Comparison of ENCODE assay signal across 23 cellular contexts in the genomic region with DNA sequence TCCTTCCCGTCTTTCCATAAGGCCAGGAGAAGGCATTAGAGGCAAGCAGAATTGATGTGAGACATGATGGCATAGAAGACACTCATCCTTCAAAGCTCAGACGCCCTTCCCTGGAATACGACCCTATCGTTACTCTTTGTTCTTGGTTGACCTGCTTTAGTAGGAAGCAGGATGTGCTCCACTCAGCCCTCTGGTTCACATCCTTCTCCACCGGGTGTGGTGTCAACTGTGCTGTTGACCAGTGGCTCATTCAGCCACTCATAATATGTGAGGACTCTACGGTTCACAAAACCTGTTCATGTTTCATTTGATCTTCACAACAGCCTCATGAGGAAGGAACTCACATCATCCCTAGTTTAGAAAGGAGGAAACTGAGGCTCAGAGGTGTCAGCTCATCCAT. TPM values are rescaled to one million over a fixed set of nuclear protein-coding genes. Genes with fewer than 3 reads are reported as not detected.
"Had no signal": no experiment of that assay in that cellular context is flagged by ENCODE, and none has a peak within 500 bp of the region (broad histone marks: within the 10 kb centered on the region; RNA-seq: fewer than 3 reads in every experiment).

No MANE protein-coding gene starts in this region.

- H3K27ac Mint-ChIP-seq: mesothelial cell of epicardium; naive thymus-derived CD8-positive, alpha-beta T cell; stimulated activated memory B cell treated with anti-CD40 and anti-IgM and Interleukin-4, amounts not matched to agents 10 μg/mL and 1 μg/mL and 100 μg/mL, for 72 hours; stimulated activated naive CD8-positive, alpha-beta T cell treated with anti-CD3 and anti-CD28 coated beads, Interleukin-15, amount 100 ng/mL, for 72 hours; type B pancreatic cell had no signal

- H3K9me3 Mint-ChIP-seq: mesothelial cell of epicardium; naive thymus-derived CD8-positive, alpha-beta T cell; stimulated activated memory B cell treated with anti-CD40 and anti-IgM and Interleukin-4, amounts not matched to agents 10 μg/mL and 1 μg/mL and 100 μg/mL, for 72 hours; stimulated activated naive CD8-positive, alpha-beta T cell treated with anti-CD3 and anti-CD28 coated beads, Interleukin-15, amount 100 ng/mL, for 72 hours had no signal

- H3K27ac ChIP-seq: left ventricle myocardium inferior, ovary, prostate gland, right lobe of liver, tibial nerve, uterus had no signal

- H3K9me3 ChIP-seq: left ventricle myocardium inferior, ovary, prostate gland, right lobe of liver, tibial nerve, uterus had no signal

- H3K4me3 ChIP-seq: left ventricle myocardium inferior, lung, ovary, prostate gland, right lobe of liver, smooth muscle cell, tibial nerve, uterus had no signal

- DNase-seq: hippocampal formation; kidney; left ventricle myocardium inferior; mesendoderm; naive thymus-derived CD8-positive, alpha-beta T cell; ovary; retina; right lobe of liver; stimulated activated CD4-positive, alpha-beta T cell treated with anti-CD3 and anti-CD28 coated beads, Interleukin-1b, Interleukin-23, amount 100 ng/mL, for 48 hours; stimulated activated CD4-positive, alpha-beta T cell treated with anti-CD3 and anti-CD28 coated beads, Interleukin-2, amount 100 ng/mL, for 48 hours; stimulated activated CD4-positive, alpha-beta T cell treated with anti-CD3 and anti-CD28 coated beads, Interleukin-4, amount 100 ng/mL, for 4 hours; stimulated activated CD8-positive, alpha-beta memory T cell treated with anti-CD3 and anti-CD28 coated beads, Interleukin-4, amount 100 ng/mL, for 48 hours; stimulated activated naive CD4-positive, alpha-beta T cell treated with Interleukin-2 at 50 U/mL for 16 hours; stimulated activated naive CD8-positive, alpha-beta T cell treated with anti-CD3 and anti-CD28 coated beads, Interleukin-15, amount 100 ng/mL, for 72 hours; substantia nigra; uterus had no signal

- H3K4me3 Mint-ChIP-seq: mesothelial cell of epicardium; naive thymus-derived CD8-positive, alpha-beta T cell; stimulated activated memory B cell treated with anti-CD40 and anti-IgM and Interleukin-4, amounts not matched to agents 10 μg/mL and 1 μg/mL and 100 μg/mL, for 72 hours; stimulated activated naive CD8-positive, alpha-beta T cell treated with anti-CD3 and anti-CD28 coated beads, Interleukin-15, amount 100 ng/mL, for 72 hours; type B pancreatic cell had no signal

- H3K4me1 ChIP-seq: left ventricle myocardium inferior, prostate gland, right lobe of liver, uterus had no signal

- H3K27me3 ChIP-seq: ovary, right lobe of liver, tibial nerve, uterus had no signal

- ATAC-seq: naive thymus-derived CD8-positive, alpha-beta T cell; right lobe of liver; stimulated activated memory B cell treated with anti-CD40 and anti-IgM and Interleukin-4, amounts not matched to agents 10 μg/mL and 1 μg/mL and 100 μg/mL, for 72 hours; stimulated activated naive CD8-positive, alpha-beta T cell treated with anti-CD3 and anti-CD28 coated beads, Interleukin-15, amount 100 ng/mL, for 72 hours had no signal

- H3K36me3 ChIP-seq: left ventricle myocardium inferior, ovary, prostate gland, right lobe of liver, tibial nerve, uterus had no signal

- H3K36me3 Mint-ChIP-seq: mesothelial cell of epicardium; naive thymus-derived CD8-positive, alpha-beta T cell; stimulated activated memory B cell treated with anti-CD40 and anti-IgM and Interleukin-4, amounts not matched to agents 10 μg/mL and 1 μg/mL and 100 μg/mL, for 72 hours; type B pancreatic cell had no signal

- H3K4me1 Mint-ChIP-seq: mesothelial cell of epicardium; naive thymus-derived CD8-positive, alpha-beta T cell; stimulated activated memory B cell treated with anti-CD40 and anti-IgM and Interleukin-4, amounts not matched to agents 10 μg/mL and 1 μg/mL and 100 μg/mL, for 72 hours; stimulated activated naive CD8-positive, alpha-beta T cell treated with anti-CD3 and anti-CD28 coated beads, Interleukin-15, amount 100 ng/mL, for 72 hours had no signal

RNA-seq across cellular contexts. Expression of a gene that starts 47.1 kb away (rescaled TPM):
- total RNA-seq: naive thymus-derived CD8-positive, alpha-beta T cell had no signal
- polyA plus RNA-seq: naive thymus-derived CD8-positive, alpha-beta T cell had no signal
